17 cellular contexts compared by ENCODE assay signal in the genomic region with DNA sequence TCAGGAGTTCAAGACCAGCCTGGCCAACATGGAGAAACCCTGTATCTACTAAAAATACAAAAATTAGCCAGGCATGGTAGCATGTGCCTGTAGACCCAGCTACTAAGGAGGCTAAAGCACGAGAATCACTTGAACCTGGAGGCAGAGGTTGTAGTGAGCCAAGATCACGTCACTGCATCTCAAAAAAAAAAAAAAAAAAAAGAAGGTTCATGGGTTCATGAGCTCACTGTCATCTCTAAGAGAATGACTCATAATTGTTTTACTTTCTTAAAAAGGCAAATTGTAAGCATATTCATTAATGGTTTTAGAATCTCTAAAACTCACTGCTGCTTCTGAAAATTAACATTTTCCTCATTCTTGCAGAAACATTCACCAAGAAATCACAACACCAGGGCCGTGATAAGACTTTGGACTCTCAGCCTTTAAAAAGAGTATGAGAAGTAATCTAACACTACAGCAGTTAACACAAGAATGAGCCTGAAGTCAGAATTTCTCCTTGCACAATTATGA.
"Had no signal": no experiment of that assay in that cellular context is flagged by ENCODE, and none has a peak within 500 bp of the region (broad histone marks: within the 10 kb centered on the region; RNA-seq: fewer than 3 reads in every experiment).

No MANE protein-coding gene starts in this region.

- H3K27me3 ChIP-seq: cardiac muscle cell, dorsolateral prefrontal cortex, gastrocnemius medialis, heart right ventricle, left lung, neutrophil had no signal

- ATAC-seq: esophagus mucosa; gastrocnemius medialis; heart right ventricle; left lung; naive thymus-derived CD8-positive, alpha-beta T cell; sciatic nerve; stimulated activated naive CD8-positive, alpha-beta T cell treated with anti-CD3 and anti-CD28 coated beads, Interleukin-15, amount 100 ng/mL, for 72 hours had no signal

- H3K4me3 ChIP-seq: cardiac muscle cell, dorsolateral prefrontal cortex, gastrocnemius medialis, heart right ventricle, left lung had no signal

- DNase-seq: activated CD4-positive, alpha-beta T cell treated with anti-CD3 and anti-CD28 coated beads, Interleukin-2, amount 10 ng/mL, durations not matched to agents 7 days and 5 days; activated CD4-positive, CD25-positive, alpha-beta regulatory T cell; activated CD8-positive, alpha-beta memory T cell treated with anti-CD3 and anti-CD28 coated beads for 24 hours; activated gamma-delta T cell treated with Interleukin-2 at 50 U/mL for 16 hours; dorsolateral prefrontal cortex; endodermal cell; gastrocnemius medialis; heart right ventricle; islet precursor cell; left lung; naive thymus-derived CD8-positive, alpha-beta T cell; stimulated activated CD4-positive, alpha-beta T cell treated with anti-CD3 and anti-CD28 coated beads, Interleukin-1b, Interleukin-23, amount 100 ng/mL, for 48 hours; stimulated activated naive CD8-positive, alpha-beta T cell treated with anti-CD3 and anti-CD28 coated beads, Interleukin-15, amount 100 ng/mL, for 72 hours had no signal

- H3K4me1 ChIP-seq: gastrocnemius medialis, heart right ventricle, left lung had no signal

- H3K27ac ChIP-seq: cardiac muscle cell, dorsolateral prefrontal cortex, gastrocnemius medialis, heart right ventricle, left lung, neutrophil had no signal

- H3K36me3 ChIP-seq: cardiac muscle cell, gastrocnemius medialis, heart right ventricle, left lung, neutrophil had no signal
